Comparison of ENCODE assay signal across 19 cellular contexts in genomic region chr3:47908744-47909143, GRCh38.
"Had no signal": no experiment of that assay in that cellular context is flagged by ENCODE, and none has a peak within 500 bp of the region (broad histone marks: within the 10 kb centered on the region; RNA-seq: fewer than 3 reads in every experiment).

No MANE protein-coding gene starts in this region.

- H3K27me3 ChIP-seq: cardiac muscle cell, dorsolateral prefrontal cortex, heart right ventricle, upper lobe of right lung had no signal

- H3K4me3 Mint-ChIP-seq: activated naive CD4-positive, alpha-beta T cell treated with anti-CD3 and anti-CD28 coated beads, Interleukin-2, amount 10 ng/mL, durations not matched to agents 7 days and 5 days; activated naive CD8-positive, alpha-beta T cell treated with anti-CD3 and anti-CD28 coated beads, Interleukin-2, amount 50 U/mL, for 24 hours; activated T-cell treated with anti-CD3 and anti-CD28 coated beads, Interleukin-2, amount 50 U/mL, for 4 hours; immature natural killer cell; natural killer cell treated with Interleukin-12 subunit alpha and Interleukin-12 subunit beta and Interleukin-15 and Interleukin-18, amount 100 ng/mL, for 72 hours had no signal

- H3K27ac ChIP-seq: cardiac muscle cell, upper lobe of right lung had no signal

- H3K27me3 Mint-ChIP-seq: activated naive CD4-positive, alpha-beta T cell treated with anti-CD3 and anti-CD28 coated beads, Interleukin-2, amount 10 ng/mL, durations not matched to agents 7 days and 5 days; activated naive CD8-positive, alpha-beta T cell treated with anti-CD3 and anti-CD28 coated beads, Interleukin-2, amount 50 U/mL, for 24 hours; natural killer cell treated with Interleukin-12 subunit alpha and Interleukin-12 subunit beta and Interleukin-15 and Interleukin-18, amount 100 ng/mL, for 72 hours had no signal

- H3K27ac Mint-ChIP-seq: activated naive CD4-positive, alpha-beta T cell treated with anti-CD3 and anti-CD28 coated beads, Interleukin-2, amount 10 ng/mL, durations not matched to agents 7 days and 5 days; activated naive CD8-positive, alpha-beta T cell treated with anti-CD3 and anti-CD28 coated beads, Interleukin-2, amount 50 U/mL, for 24 hours; immature natural killer cell; natural killer cell treated with Interleukin-12 subunit alpha and Interleukin-12 subunit beta and Interleukin-15 and Interleukin-18, amount 100 ng/mL, for 72 hours had no signal

- H3K9me3 ChIP-seq: heart right ventricle, upper lobe of right lung had no signal

- H3K4me1 ChIP-seq: upper lobe of right lung had no signal

- H3K4me3 ChIP-seq: cardiac muscle cell, dorsolateral prefrontal cortex, heart right ventricle, lung, upper lobe of right lung had no signal

- H3K9me3 Mint-ChIP-seq: activated naive CD4-positive, alpha-beta T cell treated with anti-CD3 and anti-CD28 coated beads, Interleukin-2, amount 10 ng/mL, durations not matched to agents 7 days and 5 days; activated naive CD8-positive, alpha-beta T cell treated with anti-CD3 and anti-CD28 coated beads, Interleukin-2, amount 50 U/mL, for 24 hours; activated T-cell treated with anti-CD3 and anti-CD28 coated beads, Interleukin-2, amount 50 U/mL, for 4 hours; immature natural killer cell; natural killer cell treated with Interleukin-12 subunit alpha and Interleukin-12 subunit beta and Interleukin-15 and Interleukin-18, amount 100 ng/mL, for 72 hours had no signal

- ATAC-seq: activated CD4-positive, CD25-positive, alpha-beta regulatory T cell treated with anti-CD3 and anti-CD28 coated beads, Interleukin-2, amount 50 U/mL, for 24 hours; activated naive CD8-positive, alpha-beta T cell treated with anti-CD3 and anti-CD28 coated beads, Interleukin-2, amount 50 U/mL, for 24 hours; activated T-cell treated with anti-CD3 and anti-CD28 coated beads, Interleukin-2, amount 50 U/mL, for 4 hours; natural killer cell treated with Interleukin-12 subunit alpha and Interleukin-12 subunit beta and Interleukin-15 and Interleukin-18, amount 100 ng/mL, for 72 hours; upper lobe of right lung had no signal

- DNase-seq: activated CD4-positive, alpha-beta T cell treated with anti-CD3 and anti-CD28 coated beads, Interleukin-2, amount 50 U/mL, for 1 hour; activated CD8-positive, alpha-beta memory T cell treated with anti-CD3 and anti-CD28 coated beads, Interleukin-2, amount 50 U/mL, for 4 hours; activated naive CD4-positive, alpha-beta T cell treated with anti-CD3 and anti-CD28 coated beads, Interleukin-2, amount 10 ng/mL, durations not matched to agents 7 days and 5 days; activated naive CD8-positive, alpha-beta T cell treated with anti-CD3 and anti-CD28 coated beads, Interleukin-2, amount 50 U/mL, for 24 hours; activated T-cell treated with anti-CD3 and anti-CD28 coated beads, Interleukin-2, amount 50 U/mL, for 4 hours; anterior cingulate cortex; dorsolateral prefrontal cortex; heart right ventricle; immature natural killer cell; stimulated activated CD4-positive, alpha-beta T cell treated with anti-CD3 and anti-CD28 coated beads, Interleukin-1b, Interleukin-23, amount 100 ng/mL, for 48 hours; stimulated activated CD8-positive, alpha-beta memory T cell treated with anti-CD3 and anti-CD28 coated beads, Interleukin-4, amount 100 ng/mL, for 48 hours; stimulated activated naive CD4-positive, alpha-beta T cell; T-helper 1 cell; T-helper 9 cell; upper lobe of right lung had no signal
